ENCODE assay signal across 14 cellular contexts in the genomic region with DNA sequence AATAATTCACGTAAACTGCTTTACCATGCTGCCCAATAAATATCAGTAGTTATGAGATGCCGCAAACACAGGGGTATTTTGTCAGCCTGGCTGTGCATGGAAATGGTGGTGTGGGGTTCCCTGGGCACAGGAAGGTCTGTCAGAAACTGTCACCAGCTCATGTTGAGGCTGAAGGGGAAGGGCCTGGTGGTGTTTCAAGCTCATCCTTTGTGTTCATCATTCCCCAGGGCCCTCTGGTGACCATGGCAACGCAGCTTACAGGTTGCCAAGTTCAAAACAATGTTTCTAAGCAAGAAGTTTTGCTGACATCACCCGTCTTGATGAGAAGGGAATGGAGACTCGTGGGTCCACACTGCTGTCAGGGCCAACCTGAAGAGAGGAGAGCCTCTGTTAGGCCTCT.
"Had no signal": no experiment of that assay in that cellular context is flagged by ENCODE, and none has a peak within 500 bp of the region (broad histone marks: within the 10 kb centered on the region; RNA-seq: fewer than 3 reads in every experiment).

No MANE protein-coding gene starts in this region.

- ATAC-seq: activated CD4-positive, alpha-beta T cell treated with anti-CD3 and anti-CD28 coated beads for 36 hours; activated CD8-positive, alpha-beta T cell treated with anti-CD3 and anti-CD28 coated beads for 36 hours; esophagus mucosa; foreskin keratinocyte had no signal

- H3K4me1 ChIP-seq: foreskin keratinocyte, left ventricle myocardium inferior, parathyroid adenoma, thyroid gland had no signal

- H3K4me3 ChIP-seq: dorsolateral prefrontal cortex, left ventricle myocardium inferior, thyroid gland had no signal

- DNase-seq: activated CD4-positive, alpha-beta T cell treated with anti-CD3 and anti-CD28 coated beads for 36 hours; activated CD8-positive, alpha-beta memory T cell treated with anti-CD3 and anti-CD28 coated beads, Interleukin-2, amount 50 U/mL, for 4 hours; activated CD8-positive, alpha-beta T cell treated with anti-CD3 and anti-CD28 coated beads for 36 hours; activated naive CD4-positive, alpha-beta T cell treated with Interleukin-2 at 50 U/mL for 16 hours; dorsolateral prefrontal cortex; foreskin keratinocyte; islet precursor cell; left ventricle myocardium inferior; small intestine; T1000; thyroid gland had no signal

- H3K27me3 ChIP-seq: dorsolateral prefrontal cortex, foreskin keratinocyte, thyroid gland had no signal

- H3K9me3 ChIP-seq: left ventricle myocardium inferior, thyroid gland had no signal

- H3K27ac ChIP-seq: dorsolateral prefrontal cortex, foreskin keratinocyte, left ventricle myocardium inferior, parathyroid adenoma, thyroid gland, VCaP had no signal

- H3K36me3 ChIP-seq: left ventricle myocardium inferior, thyroid gland had no signal
